ENCODE assay signal across 8 cellular contexts in the genomic region with DNA sequence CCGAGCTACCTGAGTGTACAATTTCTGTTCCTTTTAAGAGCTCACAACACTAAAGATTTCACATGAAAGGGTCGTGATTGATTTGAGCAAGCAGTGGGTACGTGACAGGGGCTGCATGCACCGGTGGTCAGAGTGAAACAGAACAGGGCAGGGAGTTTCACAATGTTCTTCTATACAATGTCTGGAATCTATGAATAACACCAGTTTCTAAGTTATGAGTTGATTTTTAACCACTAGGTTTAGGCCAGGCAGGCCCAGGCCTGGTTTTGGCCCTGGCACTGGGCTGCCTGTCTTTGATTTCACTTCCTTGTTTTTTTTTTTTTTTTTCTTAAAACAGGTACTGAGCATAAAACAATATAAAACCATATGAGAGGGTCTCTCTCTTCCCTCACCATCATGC.
DNase-seq lines count a peak whose midpoint lies in the region; ATAC-seq, FAIRE-seq and TF ChIP-seq lines count a peak whose summit lies in the region.
"Not testable (repeated sequence)": the region's sequence is repeated elsewhere in the genome, so short reads cannot be mapped to it uniquely, and the experiment has no call there.

No MANE protein-coding gene starts in this region.

- peak; percentile 55 for FAIRE-seq in keratinocyte (lab: Jason Lieb, UNC)

- not testable (repeated sequence) for H3K79me2 ChIP-seq in OCI-LY1 (ENCODE audit: insufficient read depth, low read length); mammary epithelial cell (ENCODE audit: insufficient read depth, low read length); keratinocyte (ENCODE audit: control insufficient read depth, insufficient read depth, low read length)

- dilution Hi-C loops in mammary epithelial cell (cut with HindIII; ENCODE audit: low sequenced_read_pairs); keratinocyte (cut with MboI; ENCODE audit: extremely low pct_ligation_motif_present, low sequenced_read_pairs): not testable (repeated sequence)

- H3K36me3 ChIP-seq in OCI-LY1 (ENCODE audit: insufficient read depth, low read length); mammary epithelial cell (ENCODE audit: insufficient read depth, low read length); keratinocyte (ENCODE audit: control insufficient read depth in 2 of 2, extremely low read depth in 1 of 2, insufficient read depth in 2 of 2, low read length in 2 of 2); prostate gland: not testable (repeated sequence)

- 19% methylated on average over 4 of the region's 4 CpGs for WGBS in mammary epithelial cell (ENCODE audit: low coverage, missing lambda C conversion rate)
- WGBS in prostate gland = 43% methylated on average over 4 of the region's 4 CpGs

- POLR2A ChIA-PET in RWPE1 (lab: Yijun Ruan, JAX; ENCODE audit: low non-redundant PET) = not testable (repeated sequence)

- in situ Hi-C loops in mammary epithelial cell (cut with MboI; ENCODE audit: low sequenced_read_pairs in 2 of 2) = not testable (repeated sequence)

- not testable (repeated sequence) for BruUV-seq in mammary epithelial cell (replicated peaks; lab: Mats Ljungman, UMichigan)

- H3K4me1 ChIP-seq in OCI-LY1 (ENCODE audit: insufficient read depth, low read length, severe bottlenecking); keratinocyte (ENCODE audit: control insufficient read depth, extremely low read depth, insufficient read depth, low read length); prostate gland (replicated peaks): not testable (repeated sequence)
- H3K4me1 ChIP-seq in mammary epithelial cell (ENCODE audit: insufficient read depth, low read length) = peaks cover 13% of the 10 kb centered on the region

- H3K27ac ChIP-seq in OCI-LY1 (ENCODE audit: low read depth, low read length, poor library complexity, severe bottlenecking) = peak overlapping the region; percentile 64
- H3K27ac ChIP-seq in RWPE1 = peak overlapping the region; percentile 47; the same call in 1 of the 2 replicates
- peak overlapping the region; percentile 32 for H3K27ac ChIP-seq in mammary epithelial cell (ENCODE audit: insufficient read depth, low read depth, low read length)
- H3K27ac ChIP-seq in keratinocyte (ENCODE audit: control insufficient read depth, insufficient read depth, low read length) = peak overlapping the region; percentile 11
- H3K27ac ChIP-seq in prostate gland = not testable (repeated sequence)

- not testable (repeated sequence) for H3K9me1 ChIP-seq in keratinocyte (ENCODE audit: control insufficient read depth, extremely low read depth, insufficient read depth, low read length)

- not testable (repeated sequence) for H3F3A ChIP-seq in OCI-LY1 (ENCODE audit: insufficient read depth, low read length)

- H2AFZ ChIP-seq in OCI-LY1 (ENCODE audit: low read length) = not testable (repeated sequence)
- peak overlapping the region; percentile 85 for H2AFZ ChIP-seq in mammary epithelial cell (ENCODE audit: low read depth, low read length)
- H2AFZ ChIP-seq in keratinocyte (ENCODE audit: control insufficient read depth, low read length) = peak overlapping the region; percentile 66

- intact Hi-C loops in mammary epithelial cell (cut with micrococcal nuclease); prostate gland (cut with DNase I): not testable (repeated sequence)

- DNase-seq in GM12865 (ENCODE audit: low read depth) (peak; percentile 9), mammary epithelial cell (peak; percentile 61), epithelial cell of proximal tubule (ENCODE audit: low read depth) (peak; percentile 23), prostate gland (ENCODE audit: low spot score) (peak; percentile 23)
- not testable (repeated sequence) for DNase-seq in RWPE1 (ENCODE audit: low spot score); keratinocyte (ENCODE audit: low read depth, low spot score)

- not testable (repeated sequence) for H3K9me3 ChIP-seq in OCI-LY1 (ENCODE audit: low read length); mammary epithelial cell (replicated peaks; ENCODE audit: insufficient read depth, low read length); keratinocyte (ENCODE audit: control insufficient read depth, low read depth, low read length); prostate gland

- H3K27me3 ChIP-seq in OCI-LY1 (ENCODE audit: insufficient read depth, low read length); mammary epithelial cell (ENCODE audit: insufficient read depth, low read length); keratinocyte (ENCODE audit: control insufficient read depth, extremely low read depth, insufficient read depth, low read length); prostate gland (replicated peaks; ENCODE audit: insufficient read depth): not testable (repeated sequence)

- not testable (repeated sequence) for TF ChIP-seq POLR2A in prostate gland (IDR thresholded peaks at IDR 0.05)

- not testable (repeated sequence) for H3K9ac ChIP-seq in OCI-LY1 (ENCODE audit: low read length); mammary epithelial cell (ENCODE audit: insufficient read depth, low read length); keratinocyte (ENCODE audit: control insufficient read depth, extremely low read depth, insufficient read depth, low read length)

- H3K4me3 ChIP-seq in GM12865 (ENCODE audit: low read depth, low read length); OCI-LY1 (ENCODE audit: low read depth, low read length, poor library complexity, severe bottlenecking); mammary epithelial cell (replicated peaks in 1 of 3; ENCODE audit: insufficient read depth in 1 of 3, low read depth in 2 of 3, low read length in 3 of 3); epithelial cell of proximal tubule (ENCODE audit: low read depth, low read length); keratinocyte (ENCODE audit: control insufficient read depth in 2 of 3, extremely low read depth in 1 of 3, insufficient read depth in 2 of 3, low read depth in 1 of 3, low read length in 3 of 3); prostate gland: not testable (repeated sequence)

- ATAC-seq in GM19463 (IDR thresholded peaks at IDR 0.05; ENCODE audit: unreplicated experiment) = peak; percentile 31

- H3K9me2 ChIP-seq in OCI-LY1 (ENCODE audit: low read depth, low read length) = not testable (repeated sequence)

- not testable (repeated sequence) for H3K4me2 ChIP-seq in OCI-LY1 (ENCODE audit: low read length); mammary epithelial cell (ENCODE audit: insufficient read depth, low read depth, low read length)
- H3K4me2 ChIP-seq in keratinocyte (ENCODE audit: control insufficient read depth, extremely low read depth, insufficient read depth, low read depth, low read length) = peak overlapping the region; percentile 37

- TF ChIP-seq CTCF in GM12865 (IDR thresholded peaks at IDR 0.05; ENCODE audit: insufficient read depth, low read depth, low read length, missing control alignments); OCI-LY1 (IDR thresholded peaks at IDR 0.05; ENCODE audit: low read length); RWPE1 (conservative IDR thresholded peaks at IDR 0.05; ENCODE audit: low read depth); mammary epithelial cell (conservative IDR thresholded peaks at IDR 0.05 in 1 of 2, IDR thresholded peaks at IDR 0.05 in 1 of 2; ENCODE audit: extremely low read depth in 1 of 2, insufficient read depth in 1 of 2, low read depth in 1 of 2, low read length in 2 of 2); epithelial cell of proximal tubule (conservative IDR thresholded peaks at IDR 0.05; ENCODE audit: low read depth, low read length); keratinocyte (optimal IDR thresholded peaks at IDR 0.05 in 1 of 3, IDR thresholded peaks at IDR 0.05 in 1 of 3, conservative IDR thresholded peaks at IDR 0.05 in 1 of 3; ENCODE audit: extremely low read depth in 1 of 3, insufficient read depth in 2 of 3, low read length in 3 of 3); prostate gland (IDR thresholded peaks at IDR 0.05): not testable (repeated sequence)

- H4K20me1 ChIP-seq in OCI-LY1 (ENCODE audit: insufficient read depth, low read length); mammary epithelial cell (ENCODE audit: insufficient read depth, low read length); keratinocyte (ENCODE audit: control insufficient read depth, extremely low read depth, insufficient read depth, low read length): not testable (repeated sequence)

- CTCF ChIA-PET in RWPE1 (lab: Yijun Ruan, JAX) = interaction anchor here (1.3 kb wide), 1 partner anchor 28 kb away, joined by 4 read pairs; no protein-coding TSS in a partner anchor
- CTCF ChIA-PET in mammary epithelial cell (lab: Charles Lee; ENCODE audit: low non-redundant PET) = not testable (repeated sequence)
